ENCODE assay signal across 8 cellular contexts in genomic region chr5:67165524-67166459, GRCh38. TPM values are rescaled to one million over a fixed set of nuclear protein-coding genes. Genes with fewer than 3 reads are reported as not detected.
DNase-seq lines count a peak whose midpoint lies in the region; ATAC-seq and TF ChIP-seq lines count a peak whose summit lies in the region.

No MANE protein-coding gene starts in this region.

- peak; percentile 86 for ATAC-seq in HG02588 (IDR thresholded peaks at IDR 0.05; ENCODE audit: unreplicated experiment)
- ATAC-seq in activated T-helper 17 cell treated with anti-CD3 and anti-CD28 coated beads, Interleukin-2, amount 50 U/mL, for 72 hours (replicated peaks), result peak; percentile 76

- no peaks in the 10 kb centered on the region for H3K27me3 Mint-ChIP-seq in activated T-helper 17 cell treated with anti-CD3 and anti-CD28 coated beads, Interleukin-2, amount 50 U/mL, for 72 hours
- H3K27me3 Mint-ChIP-seq in nephron progenitor cell (ENCODE audit: low read depth, poor library complexity), result no peaks in the 10 kb centered on the region

- no peak overlapping the region for H3K4me3 ChIP-seq in fibroblast of pulmonary artery (replicated peaks; ENCODE audit: low read depth, low read length)

- peaks cover 44% of the 10 kb centered on the region for H3K4me1 Mint-ChIP-seq in activated T-helper 17 cell treated with anti-CD3 and anti-CD28 coated beads, Interleukin-2, amount 50 U/mL, for 72 hours
- peaks cover 39% of the 10 kb centered on the region for H3K4me1 Mint-ChIP-seq in nephron progenitor cell

- TF ChIP-seq CTCF in fibroblast of pulmonary artery (IDR thresholded peaks at IDR 0.05; ENCODE audit: low read length, missing control alignments) (peak; percentile 76), nephron progenitor cell (IDR thresholded peaks at IDR 0.05) (peak; percentile 72)

- peaks cover 87% of the 10 kb centered on the region for H3K36me3 Mint-ChIP-seq in activated T-helper 17 cell treated with anti-CD3 and anti-CD28 coated beads, Interleukin-2, amount 50 U/mL, for 72 hours (ENCODE audit: low read depth)
- peaks cover 31% of the 10 kb centered on the region for H3K36me3 Mint-ChIP-seq in nephron progenitor cell (ENCODE audit: low read depth)

- H3K27ac Mint-ChIP-seq in activated T-helper 17 cell treated with anti-CD3 and anti-CD28 coated beads, Interleukin-2, amount 50 U/mL, for 72 hours, result peak overlapping the region; percentile 96
- H3K27ac Mint-ChIP-seq in nephron progenitor cell, result peak overlapping the region; percentile 86

- DNase-seq in GM03348 (ENCODE audit: low spot score), result peak; percentile 89
- DNase-seq in NK-92 treated with Interleukin-12 subunit alpha and Interleukin-12 subunit beta, amount 100 ng/mL, for 24 hours (lab: John Stamatoyannopoulos, UW), result peak; percentile 95
- DNase-seq in fibroblast of pulmonary artery (ENCODE audit: low read depth), result peak; percentile 82
- peak; percentile 83 for DNase-seq in nephron progenitor cell
- DNase-seq in stimulated activated naive CD4-positive, alpha-beta T cell treated with Interleukin-2 at 50 U/mL for 16 hours (lab: John Stamatoyannopoulos, UW), result peak; percentile 78
- DNase-seq in UCSD-AML1 (lab: John Stamatoyannopoulos, UW; ENCODE audit: unreplicated experiment), result no peak

- H3K9me3 Mint-ChIP-seq in activated T-helper 17 cell treated with anti-CD3 and anti-CD28 coated beads, Interleukin-2, amount 50 U/mL, for 72 hours, result no peaks in the 10 kb centered on the region
- no peaks in the 10 kb centered on the region for H3K9me3 Mint-ChIP-seq in nephron progenitor cell

- H3K4me3 Mint-ChIP-seq in activated T-helper 17 cell treated with anti-CD3 and anti-CD28 coated beads, Interleukin-2, amount 50 U/mL, for 72 hours, result peak overlapping the region; percentile 91
- no peak overlapping the region for H3K4me3 Mint-ChIP-seq in nephron progenitor cell

RNA-seq across cellular contexts. Expression of gene CD180, which starts 30.8 kb away (rescaled TPM):
- under 1 TPM; 0.08 to 0.80 TPM for total RNA-seq in activated T-helper 17 cell treated with anti-CD3 and anti-CD28 coated beads, Interleukin-2, amount 50 U/mL, for 72 hours
